ENCODE assay signal across 26 cellular contexts in the genomic region with DNA sequence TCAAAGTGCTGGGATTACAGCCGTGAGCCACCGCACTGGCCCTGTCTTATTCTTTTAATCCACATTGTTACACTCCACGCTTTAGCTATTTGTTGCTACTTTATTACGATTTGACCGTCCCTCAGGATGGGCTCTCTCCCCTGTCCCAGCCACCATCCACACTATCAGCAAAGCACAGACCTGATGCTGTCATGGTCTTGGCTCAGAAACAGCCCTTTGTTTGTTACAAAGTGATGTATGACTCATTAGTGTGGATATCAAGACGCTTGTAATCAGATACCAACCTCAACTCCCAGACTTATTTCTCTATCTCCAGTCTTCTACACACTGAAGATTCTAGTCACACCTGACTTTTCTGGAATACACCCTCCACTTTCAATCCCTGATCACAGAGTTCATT.
DNase-seq lines count a peak whose midpoint lies in the region; ATAC-seq and TF ChIP-seq lines count a peak whose summit lies in the region.
"Had no signal": no experiment of that assay in that cellular context is flagged by ENCODE, and none has a peak within 500 bp of the region (broad histone marks: within the 10 kb centered on the region; RNA-seq: fewer than 3 reads in every experiment).

No MANE protein-coding gene starts in this region.

- ATAC-seq in GM21786 (IDR thresholded peaks at IDR 0.05; ENCODE audit: unreplicated experiment) (no peak), GM18870 (IDR thresholded peaks at IDR 0.05; ENCODE audit: unreplicated experiment) (no peak)
- ATAC-seq: activated CD8-positive, alpha-beta memory T cell treated with anti-CD3 and anti-CD28 coated beads, Interleukin-2, amount 10 ng/mL, durations not matched to agents 7 days and 5 days; naive thymus-derived CD4-positive, alpha-beta T cell had no signal

- TF ChIP-seq CTCF in A673 (conservative IDR thresholded peaks at IDR 0.05; ENCODE audit: low read depth, low read length) = no peak

- intact Hi-C loops in A673 (cut with micrococcal nuclease; ENCODE audit: unreplicated experiment) = no loop called here

- H3K4me1 ChIP-seq in A673 (ENCODE audit: insufficient read depth, low read length, poor library complexity, severe bottlenecking) = no peaks in the 10 kb centered on the region
- H3K4me1 ChIP-seq: BLaER1, sigmoid colon, suprapubic skin had no signal

- no peak overlapping the region for H3K4me3 ChIP-seq in A673 (ENCODE audit: low read depth, low read length, poor library complexity, severe bottlenecking)
- H3K4me3 ChIP-seq: BLaER1, ovary, sigmoid colon, suprapubic skin had no signal

- no peaks in the 10 kb centered on the region for H3K36me3 ChIP-seq in A673 (ENCODE audit: insufficient read depth, low read length, poor library complexity, severe bottlenecking)
- H3K36me3 ChIP-seq: BLaER1, ovary, sigmoid colon, suprapubic skin had no signal

- H3K9me3 ChIP-seq in A673 (ENCODE audit: low read depth, low read length, poor library complexity, severe bottlenecking) = no peaks in the 10 kb centered on the region
- H3K9me3 ChIP-seq: BLaER1, ovary, sigmoid colon, suprapubic skin had no signal

- POLR2A ChIA-PET in A673 (lab: Charles Lee; ENCODE audit: low non-redundant PET) = no interaction called here

- peak; percentile 33 for DNase-seq in A673 (ENCODE audit: low spot score)
- DNase-seq in LHCN-M2 (ENCODE audit: low read depth) = peak; percentile 11
- peak; percentile 34 for DNase-seq in astrocyte of the hippocampus (ENCODE audit: low read depth, low spot score)
- peak; percentile 25 for DNase-seq in kidney tubule cell (ENCODE audit: low spot score)
- no peak for DNase-seq in cerebellum (ENCODE audit: low spot score)
- DNase-seq in ecto neural progenitor cell (ENCODE audit: low spot score) = no peak
- DNase-seq: activated CD4-positive, alpha-beta T cell treated with anti-CD3 and anti-CD28 coated beads for 4 hours; activated CD8-positive, alpha-beta memory T cell treated with anti-CD3 and anti-CD28 coated beads, Interleukin-2, amount 10 ng/mL, durations not matched to agents 7 days and 5 days; activated naive CD8-positive, alpha-beta T cell treated with anti-CD3 and anti-CD28 coated beads, Interleukin-2, amount 10 ng/mL, durations not matched to agents 7 days and 5 days; foreskin melanocyte; hippocampal formation; islet precursor cell; KBM-7; MV-4-11; naive thymus-derived CD4-positive, alpha-beta T cell; NCI-H1694 treated with DMSO at 0.1 percent for 48 hours; NCI-H446 treated with DMSO at 0.1 percent for 48 hours; ovary; sigmoid colon; T1000 had no signal

- CTCF ChIA-PET in A673 (lab: Charles Lee) = no interaction called here

- no peak overlapping the region for H3K27ac ChIP-seq in A673 (ENCODE audit: low read depth, low read length, poor library complexity, severe bottlenecking)
- H3K27ac ChIP-seq: BLaER1, epithelial cell of prostate, ovary, RWPE1, sigmoid colon, suprapubic skin had no signal

- no peaks in the 10 kb centered on the region for H3K27me3 ChIP-seq in A673 (replicated peaks; ENCODE audit: insufficient read depth, low read depth, low read length, poor library complexity)
- H3K27me3 ChIP-seq: BLaER1, ovary, sigmoid colon, suprapubic skin had no signal

- BruUV-seq in A673 (replicated peaks; lab: Mats Ljungman, UMichigan) = no TSS peak

Comparison
In these comparisons a context has a peak if more than half of its experiments do, and no peak if none do; other contexts are left out.
1. DNase-seq: peak in A673 (single experiment), LHCN-M2 (single experiment), astrocyte of the hippocampus (single experiment) and kidney tubule cell (single experiment); none in cerebellum (single experiment) and ecto neural progenitor cell (single experiment).